ENCODE assay signal across 22 cellular contexts in genomic region chr16:86430814-86431213, GRCh38.
"Had no signal": no experiment of that assay in that cellular context is flagged by ENCODE, and none has a peak within 500 bp of the region (broad histone marks: within the 10 kb centered on the region; RNA-seq: fewer than 3 reads in every experiment).

No MANE protein-coding gene starts in this region.

- H3K36me3 ChIP-seq: brain microvascular endothelial cell, heart right ventricle, thoracic aorta, upper lobe of right lung had no signal

- H3K9ac ChIP-seq: parathyroid adenoma had no signal

- H3K27me3 ChIP-seq: upper lobe of right lung had no signal

- ATAC-seq: activated CD8-positive, alpha-beta T cell treated with anti-CD3 and anti-CD28 coated beads for 36 hours; left ventricle myocardium superior; stimulated activated naive CD8-positive, alpha-beta T cell treated with anti-CD3 and anti-CD28 coated beads, Interleukin-15, amount 100 ng/mL, for 72 hours; upper lobe of right lung had no signal

- H3K27ac ChIP-seq: brain microvascular endothelial cell, dorsolateral prefrontal cortex, epithelial cell of prostate, heart right ventricle, parathyroid adenoma, thoracic aorta, upper lobe of right lung had no signal

- H3K4me1 ChIP-seq: heart right ventricle, parathyroid adenoma, upper lobe of right lung had no signal

- H3K9me3 ChIP-seq: heart right ventricle, thoracic aorta, upper lobe of right lung had no signal

- DNase-seq: activated B cell treated with CpG ODN at 0.5 μM for 24 hours; activated CD4-positive, alpha-beta T cell treated with anti-CD3 and anti-CD28 coated beads for 48 hours; activated CD8-positive, alpha-beta T cell treated with anti-CD3 and anti-CD28 coated beads for 36 hours; activated naive CD4-positive, alpha-beta T cell treated with anti-CD3 and anti-CD28 coated beads for 36 hours; activated T-cell treated with anti-CD3 and anti-CD28 coated beads, Interleukin-2, amount 50 U/mL, for 1 hour; aorta; brain microvascular endothelial cell; central memory CD4-positive, alpha-beta T cell; dorsolateral prefrontal cortex; endodermal cell; heart right ventricle; immature natural killer cell; kidney glomerular epithelial cell; left ventricle myocardium superior; stimulated activated CD4-positive, alpha-beta T cell treated with anti-CD3 and anti-CD28 coated beads, Interleukin-2, amount 100 ng/mL, for 48 hours; stimulated activated naive CD8-positive, alpha-beta T cell treated with anti-CD3 and anti-CD28 coated beads, Interleukin-15, amount 100 ng/mL, for 72 hours; T-helper 1 cell; T-helper 9 cell; upper lobe of right lung had no signal

- H3K4me3 ChIP-seq: dorsolateral prefrontal cortex, heart right ventricle, thoracic aorta, upper lobe of right lung had no signal
